In genomic region chr17:1487939-1488825, GRCh38 we compare ENCODE assay signal across 8 cellular contexts. TPM values are rescaled to one million over a fixed set of nuclear protein-coding genes. Genes with fewer than 3 reads are reported as not detected.
A peak's percentile ranks its signal among the peaks of the same experiment; 100 is the strongest.
DNase-seq lines count a peak whose midpoint lies in the region; ATAC-seq and TF ChIP-seq lines count a peak whose summit lies in the region.

No MANE protein-coding gene starts in this region.

- peak overlapping the region; percentile 28 for H3K4me3 ChIP-seq in mesodermal cell (ENCODE audit: extremely low read depth, insufficient read depth, low read length, poor library complexity, severe bottlenecking)

- H3K36me3 ChIP-seq in mesodermal cell (ENCODE audit: control insufficient read depth, insufficient read depth, low read length): peaks cover 13% of the 10 kb centered on the region

- 5 to 6% methylated on average over 54 to 55 of the region's 72 CpGs for WGBS in mesodermal cell (ENCODE audit: insufficient coverage in 2 of 2), 2 experiments

- H3K27ac ChIP-seq in mesodermal cell (ENCODE audit: low read depth, low read length, severe bottlenecking): peak overlapping the region; percentile 98

- H3K4me3 Mint-ChIP-seq in CD14-positive monocyte: peak overlapping the region; percentile 82 to 87

- intact Hi-C loops in CD14-positive monocyte (cut with micrococcal nuclease): no loop called here

- peaks cover 15 to 17% of the 10 kb centered on the region in 2 donors for H3K36me3 Mint-ChIP-seq in CD14-positive monocyte

- no peak for TF ChIP-seq CTCF in CD14-positive monocyte (IDR thresholded peaks at IDR 0.05)

- H3K9me3 Mint-ChIP-seq in CD14-positive monocyte: peaks cover 2 to 14% (median 10%) of the 10 kb centered on the region in 7 donors

- H3K27ac Mint-ChIP-seq in CD14-positive monocyte: peak overlapping the region; percentile 8 to 78 (median 55)

- H3K4me1 Mint-ChIP-seq in CD14-positive monocyte: peaks cover 49% of the 10 kb centered on the region

- peaks cover 50 to 86% (median 62%) of the 10 kb centered on the region in 3 donors for H3K27me3 Mint-ChIP-seq in CD14-positive monocyte (ENCODE audit: low read depth in 3 of 3)

- peak; percentile 60 for DNase-seq in CD14-positive monocyte (ENCODE audit: low spot score)
- DNase-seq in GOT3 (lab: John Stamatoyannopoulos, UW): peak; percentile 54
- DNase-seq in NCI-H82 treated with DMSO at 0.1 percent for 48 hours (lab: John Stamatoyannopoulos, UW; ENCODE audit: unreplicated experiment): peak; percentile 36
- peak; percentile 67 for DNase-seq in activated T-cell treated with anti-CD3 and anti-CD28 coated beads for 48 hours (ENCODE audit: low read depth)
- peak; percentile 81 for DNase-seq in epidermal melanocyte (ENCODE audit: insufficient read length, low spot score)
- DNase-seq in stimulated activated CD8-positive, alpha-beta memory T cell treated with anti-CD3 and anti-CD28 coated beads, Interleukin-15, amount 100 ng/mL, for 1 hour (ENCODE audit: low read depth): peak; percentile 59

- ATAC-seq in HG03025 (IDR thresholded peaks at IDR 0.05; ENCODE audit: low FRiP score, unreplicated experiment): no peak

- no peaks in the 10 kb centered on the region for H3K9me3 ChIP-seq in mesodermal cell (ENCODE audit: control insufficient read depth, low read length)

- peaks cover 35% of the 10 kb centered on the region for H3K4me1 ChIP-seq in mesodermal cell (ENCODE audit: control insufficient read depth, insufficient read depth, low read length, poor library complexity, severe bottlenecking)

RNA-seq across cellular contexts. Expression of gene MYO1C, which starts 4.3 kb away (rescaled TPM):
- polyA plus RNA-seq in CD14-positive monocyte: 1 to 10 TPM; 2.5 to 3.1 TPM
- polyA plus RNA-seq in mesodermal cell (2013, experiment 1 of 2): 83.2 TPM
- 73.4 TPM for polyA plus RNA-seq in mesodermal cell (2013, experiment 2 of 2)

RNA-seq across cellular contexts. Expression of gene INPP5K, which starts 28.2 kb away (rescaled TPM):
- polyA plus RNA-seq in CD14-positive monocyte: 10 to 100 TPM; 53.0 to 58.7 TPM
- polyA plus RNA-seq in mesodermal cell (2013, experiment 1 of 2): 23.8 TPM
- polyA plus RNA-seq in mesodermal cell (2013, experiment 2 of 2): 19.8 TPM

RNA-seq across cellular contexts. Expression of gene CRK, which starts 32.1 kb away (rescaled TPM):
- polyA plus RNA-seq in CD14-positive monocyte: 10 to 100 TPM; 22.3 to 28.0 TPM
- 68.2 TPM for polyA plus RNA-seq in mesodermal cell (2013, experiment 1 of 2)
- polyA plus RNA-seq in mesodermal cell (2013, experiment 2 of 2): 63.0 TPM
